ENCODE assay signal across 8 cellular contexts in genomic region chr20:38601216-38602184, GRCh38. TPM values are rescaled to one million over a fixed set of nuclear protein-coding genes. Genes with fewer than 3 reads are reported as not detected.
DNase-seq lines count a peak whose midpoint lies in the region; ATAC-seq and TF ChIP-seq lines count a peak whose summit lies in the region.
"Had no signal": no experiment of that assay in that cellular context is flagged by ENCODE, and none has a peak within 500 bp of the region (broad histone marks: within the 10 kb centered on the region; RNA-seq: fewer than 3 reads in every experiment).

Gene ARHGAP40, plus strand, starts transcription at chr20:38601809.

- H3K27ac Mint-ChIP-seq in natural killer cell treated with Interleukin-12 subunit alpha and Interleukin-12 subunit beta and Interleukin-15 and Interleukin-18, amount 100 ng/mL, for 72 hours: no peak within 1 kb of the TSS

- ATAC-seq in natural killer cell treated with Interleukin-12 subunit alpha and Interleukin-12 subunit beta and Interleukin-15 and Interleukin-18, amount 100 ng/mL, for 72 hours: peak; percentile 53 to 61
- ATAC-seq in GM18520 (IDR thresholded peaks at IDR 0.05; ENCODE audit: unreplicated experiment): no peak
- ATAC-seq in GM18511 (IDR thresholded peaks at IDR 0.05; ENCODE audit: unreplicated experiment): no peak

- peak within 1 kb of the TSS; percentile 8 for H3K4me3 Mint-ChIP-seq in natural killer cell treated with Interleukin-12 subunit alpha and Interleukin-12 subunit beta and Interleukin-15 and Interleukin-18, amount 100 ng/mL, for 72 hours

- H3K27me3 Mint-ChIP-seq in natural killer cell treated with Interleukin-12 subunit alpha and Interleukin-12 subunit beta and Interleukin-15 and Interleukin-18, amount 100 ng/mL, for 72 hours: peaks cover 50 to 73% of the 10 kb centered on the region in 2 donors

- TF ChIP-seq CTCF in NB4 (IDR thresholded peaks at IDR 0.05; ENCODE audit: low read depth, low read length) (peak; percentile 18), coronary artery (IDR thresholded peaks at IDR 0.05) (no peak)

- no peak for TF ChIP-seq POLR2A in NB4 (IDR thresholded peaks at IDR 0.05; ENCODE audit: extremely low read depth, insufficient read length)

- no peaks in the 10 kb centered on the region for H3K36me3 Mint-ChIP-seq in natural killer cell treated with Interleukin-12 subunit alpha and Interleukin-12 subunit beta and Interleukin-15 and Interleukin-18, amount 100 ng/mL, for 72 hours

- DNase-seq in GM19240 (ENCODE audit: insufficient read length, low spot score): peak; percentile 31
- peak; percentile 23 for DNase-seq in NB4 (ENCODE audit: low read depth)
- no peak for DNase-seq in coronary artery (ENCODE audit: low spot score)
- no peak for DNase-seq in natural killer cell treated with Interleukin-12 subunit alpha and Interleukin-12 subunit beta and Interleukin-15 and Interleukin-18, amount 100 ng/mL, for 72 hours (ENCODE audit: low spot score)
- no peak for DNase-seq in GDM1 (lab: John Stamatoyannopoulos, UW)

- peaks cover 5% of the 10 kb centered on the region in 2 donors for H3K4me1 Mint-ChIP-seq in natural killer cell treated with Interleukin-12 subunit alpha and Interleukin-12 subunit beta and Interleukin-15 and Interleukin-18, amount 100 ng/mL, for 72 hours (ENCODE audit: low read depth in 2 of 2)

- no peaks in the 10 kb centered on the region for H3K9me3 Mint-ChIP-seq in natural killer cell treated with Interleukin-12 subunit alpha and Interleukin-12 subunit beta and Interleukin-15 and Interleukin-18, amount 100 ng/mL, for 72 hours

- H3K4me3 ChIP-seq in NB4 (ENCODE audit: low read depth, low read length): no peak within 1 kb of the TSS
- peak within 1 kb of the TSS; percentile 14 for H3K4me3 ChIP-seq in coronary artery

- no peak within 1 kb of the TSS for H3K27ac ChIP-seq in coronary artery

RNA-seq across cellular contexts. Expression of gene ARHGAP40, which starts in this region (rescaled TPM):
- total RNA-seq in natural killer cell treated with Interleukin-12 subunit alpha and Interleukin-12 subunit beta and Interleukin-15 and Interleukin-18, amount 100 ng/mL, for 72 hours: not detected
- total RNA-seq: skeletal muscle tissue had no signal

Comparison
In these comparisons a context has a peak if more than half of its experiments do, and no peak if none do; other contexts are left out.
1. Peak in ATAC-seq in natural killer cell treated with Interleukin-12 subunit alpha and Interleukin-12 subunit beta and Interleukin-15 and Interleukin-18, amount 100 ng/mL, for 72 hours; RNA of the gene not detected or under 1 TPM.
2. DNase-seq: peak in GM19240 (single experiment) and NB4 (single experiment); none in coronary artery (single experiment), natural killer cell treated with Interleukin-12 subunit alpha and Interleukin-12 subunit beta and Interleukin-15 and Interleukin-18, amount 100 ng/mL, for 72 hours (single experiment) and GDM1 (single experiment).